34 cellular contexts compared by ENCODE assay signal in genomic region chr4:70251945-70252277, GRCh38. TPM values are rescaled to one million over a fixed set of nuclear protein-coding genes. Genes with fewer than 3 reads are reported as not detected.
"Had no signal": no experiment of that assay in that cellular context is flagged by ENCODE, and none has a peak within 500 bp of the region (broad histone marks: within the 10 kb centered on the region; RNA-seq: fewer than 3 reads in every experiment).

No MANE protein-coding gene starts in this region.

- H3K27me3 Mint-ChIP-seq: progenitor cell of endocrine pancreas; stimulated activated naive B cell treated with anti-CD40 and anti-IgM and Interleukin-4, amounts not matched to agents 10 μg/mL and 1 μg/mL and 100 μg/mL, for 72 hours; stimulated activated naive CD8-positive, alpha-beta T cell treated with anti-CD3 and anti-CD28 coated beads, Interleukin-15, Interleukin-2, amounts not matched to agents 100 ng/mL and 50 ng/mL, for 24 hours had no signal

- H3K27ac ChIP-seq: neural progenitor cell, ovary, parathyroid adenoma, psoas muscle, skin epidermis, stomach, thoracic aorta, thyroid gland, tibial nerve, upper lobe of left lung, vagina had no signal

- H3K36me3 Mint-ChIP-seq: natural killer cell; neural progenitor cell; stimulated activated effector memory CD8-positive, alpha-beta T cell treated with anti-CD3 and anti-CD28 coated beads, Interleukin-12 subunit alpha, Interleukin-12 subunit beta, amount 100 ng/mL, for 72 hours; stimulated activated naive B cell treated with anti-CD40 and anti-IgM and Interleukin-4, amounts not matched to agents 10 μg/mL and 1 μg/mL and 100 μg/mL, for 72 hours had no signal

- H3K9me3 Mint-ChIP-seq: nephron; neural progenitor cell; stimulated activated naive B cell treated with anti-CD40 and anti-IgM and Interleukin-4, amounts not matched to agents 10 μg/mL and 1 μg/mL and 100 μg/mL, for 72 hours; stimulated activated naive CD8-positive, alpha-beta T cell treated with anti-CD3 and anti-CD28 coated beads, Interleukin-15, Interleukin-2, amounts not matched to agents 100 ng/mL and 50 ng/mL, for 24 hours had no signal

- H3K9ac ChIP-seq: neural progenitor cell, parathyroid adenoma had no signal

- H3K4me3 Mint-ChIP-seq: natural killer cell; nephron; neural progenitor cell; stimulated activated effector memory CD8-positive, alpha-beta T cell treated with anti-CD3 and anti-CD28 coated beads, Interleukin-12 subunit alpha, Interleukin-12 subunit beta, amount 100 ng/mL, for 72 hours; stimulated activated naive B cell treated with anti-CD40 and anti-IgM and Interleukin-4, amounts not matched to agents 10 μg/mL and 1 μg/mL and 100 μg/mL, for 72 hours; stimulated activated naive CD8-positive, alpha-beta T cell treated with anti-CD3 and anti-CD28 coated beads, Interleukin-15, Interleukin-2, amounts not matched to agents 100 ng/mL and 50 ng/mL, for 24 hours had no signal

- H3K4me1 ChIP-seq: neural progenitor cell, parathyroid adenoma, psoas muscle, stomach, thyroid gland, tibial nerve, upper lobe of left lung, vagina had no signal

- ATAC-seq: natural killer cell; psoas muscle; right cardiac atrium; sciatic nerve; stimulated activated effector memory CD8-positive, alpha-beta T cell treated with anti-CD3 and anti-CD28 coated beads, Interleukin-12 subunit alpha, Interleukin-12 subunit beta, amount 100 ng/mL, for 72 hours; stimulated activated naive B cell treated with anti-CD40 and anti-IgM and Interleukin-4, amounts not matched to agents 10 μg/mL and 1 μg/mL and 100 μg/mL, for 72 hours had no signal

- H3K4me3 ChIP-seq: neural progenitor cell, ovary, psoas muscle, skin epidermis, smooth muscle cell, stomach, thoracic aorta, thyroid gland, tibial nerve, upper lobe of left lung, vagina had no signal

- H3K36me3 ChIP-seq: neural progenitor cell, ovary, stomach, thoracic aorta, thyroid gland, tibial nerve, upper lobe of left lung, vagina had no signal

- DNase-seq: natural killer cell; occipital lobe; ovary; posterior cingulate gyrus; psoas muscle; right cardiac atrium; stimulated activated CD4-positive, alpha-beta T cell treated with anti-CD3 and anti-CD28 coated beads, Interleukin-15, amount 100 ng/mL, for 24 hours; stimulated activated CD4-positive, alpha-beta T cell treated with anti-CD3 and anti-CD28 coated beads, Interleukin-2, amount 100 ng/mL, for 24 hours; stimulated activated CD4-positive, alpha-beta T cell treated with anti-CD3 and anti-CD28 coated beads, Interleukin-2, amount 100 ng/mL, for 48 hours; stimulated activated CD4-positive, alpha-beta T cell treated with anti-CD3 and anti-CD28 coated beads, Interleukin-4, amount 100 ng/mL, for 24 hours; stimulated activated naive B cell treated with anti-CD40 and anti-IgM and Interleukin-4, amounts not matched to agents 10 μg/mL and 1 μg/mL and 100 μg/mL, for 72 hours; stimulated activated naive CD4-positive, alpha-beta T cell treated with Interleukin-2 at 50 U/mL for 16 hours; stomach; thyroid gland; trophoblast cell; upper lobe of left lung had no signal

- H3K9me3 ChIP-seq: ovary, psoas muscle, stomach, thoracic aorta, thyroid gland, tibial nerve, upper lobe of left lung, vagina had no signal

- H3K27ac Mint-ChIP-seq: natural killer cell; nephron; neural progenitor cell; progenitor cell of endocrine pancreas; stimulated activated effector memory CD8-positive, alpha-beta T cell treated with anti-CD3 and anti-CD28 coated beads, Interleukin-12 subunit alpha, Interleukin-12 subunit beta, amount 100 ng/mL, for 72 hours; stimulated activated naive B cell treated with anti-CD40 and anti-IgM and Interleukin-4, amounts not matched to agents 10 μg/mL and 1 μg/mL and 100 μg/mL, for 72 hours; stimulated activated naive CD8-positive, alpha-beta T cell treated with anti-CD3 and anti-CD28 coated beads, Interleukin-15, Interleukin-2, amounts not matched to agents 100 ng/mL and 50 ng/mL, for 24 hours had no signal

- H3K27me3 ChIP-seq: neural progenitor cell, stomach, thyroid gland, tibial nerve, upper lobe of left lung, vagina had no signal

- H3K4me1 Mint-ChIP-seq: natural killer cell; nephron; neural progenitor cell; stimulated activated effector memory CD8-positive, alpha-beta T cell treated with anti-CD3 and anti-CD28 coated beads, Interleukin-12 subunit alpha, Interleukin-12 subunit beta, amount 100 ng/mL, for 72 hours; stimulated activated naive B cell treated with anti-CD40 and anti-IgM and Interleukin-4, amounts not matched to agents 10 μg/mL and 1 μg/mL and 100 μg/mL, for 72 hours had no signal

RNA-seq across cellular contexts. Expression of gene CSN3, which starts 9.5 kb away (rescaled TPM):
- total RNA-seq: natural killer cell, occipital lobe, osteoblast, ovary, progenitor cell of endocrine pancreas, psoas muscle, renal cortical epithelial cell, right cardiac atrium, sciatic nerve, smooth muscle cell, stomach, subcutaneous adipose tissue, temporal lobe, thoracic aorta, thyroid gland, tibial nerve, upper lobe of left lung, ureter, vagina had no signal
- polyA plus RNA-seq: neural cell, ovary, psoas muscle, right cardiac atrium, smooth muscle cell, stomach had no signal

RNA-seq across cellular contexts. Expression of gene FDCSP, which starts 26.0 kb away (rescaled TPM):
- total RNA-seq: natural killer cell, occipital lobe, osteoblast, ovary, progenitor cell of endocrine pancreas, psoas muscle, renal cortical epithelial cell, right cardiac atrium, sciatic nerve, stomach, subcutaneous adipose tissue, temporal lobe, thoracic aorta, thyroid gland, tibial nerve, ureter, vagina had no signal
- polyA plus RNA-seq: neural cell, psoas muscle, right cardiac atrium had no signal

RNA-seq across cellular contexts. Expression of gene ODAM, which starts 56.4 kb away (rescaled TPM):
- total RNA-seq: natural killer cell, occipital lobe, osteoblast, ovary, progenitor cell of endocrine pancreas, psoas muscle, renal cortical epithelial cell, right cardiac atrium, sciatic nerve, subcutaneous adipose tissue, temporal lobe, thoracic aorta, tibial nerve, ureter, vagina had no signal
- polyA plus RNA-seq: neural cell, psoas muscle, right cardiac atrium had no signal
